14 cellular contexts compared by ENCODE assay signal in the genomic region with DNA sequence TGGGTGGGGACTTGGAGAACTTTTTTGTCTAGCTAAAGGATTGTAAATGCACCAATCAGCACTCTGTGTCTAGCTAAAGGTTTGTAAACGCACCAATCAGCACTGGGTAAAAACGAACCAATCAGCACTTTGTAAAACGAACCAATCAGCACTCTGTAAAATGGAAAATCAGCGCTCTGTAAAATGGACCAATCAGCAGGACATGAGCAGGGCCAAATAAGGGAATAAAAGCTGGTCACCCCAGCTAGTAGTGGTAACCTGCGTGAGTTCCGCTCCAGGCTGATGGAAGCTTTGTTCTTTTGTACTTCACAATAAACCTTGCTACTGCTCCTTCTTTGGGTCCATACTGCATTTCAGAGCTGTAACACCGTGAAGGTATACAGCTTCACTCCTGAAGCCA. TPM values are rescaled to one million over a fixed set of nuclear protein-coding genes. Genes with fewer than 3 reads are reported as not detected.
DNase-seq lines count a peak whose midpoint lies in the region; ATAC-seq and TF ChIP-seq lines count a peak whose summit lies in the region.
"Had no signal": no experiment of that assay in that cellular context is flagged by ENCODE, and none has a peak within 500 bp of the region (broad histone marks: within the 10 kb centered on the region; RNA-seq: fewer than 3 reads in every experiment).

No MANE protein-coding gene starts in this region.

- H3K4me1 Mint-ChIP-seq in CD4-positive, alpha-beta T cell (ENCODE audit: low read depth), result peaks cover 50% of the 10 kb centered on the region
- peaks cover 29 to 46% of the 10 kb centered on the region in 2 donors for H3K4me1 Mint-ChIP-seq in natural killer cell

- H3K27me3 ChIP-seq in CD4-positive, alpha-beta T cell (ENCODE audit: control insufficient read depth, insufficient read depth, low read length), result no peaks in the 10 kb centered on the region
- H3K27me3 ChIP-seq in PC-3 (ENCODE audit: low read length) (no peaks in the 10 kb centered on the region), colonic mucosa (no peaks in the 10 kb centered on the region)

- BruUV-seq in PC-3 (replicated peaks; lab: Mats Ljungman, UMichigan), result no TSS peak

- no peaks in the 10 kb centered on the region for H3K27me3 Mint-ChIP-seq in CD4-positive, alpha-beta T cell
- H3K27me3 Mint-ChIP-seq in natural killer cell (ENCODE audit: low read depth in 2 of 2), result no peaks in the 10 kb centered on the region

- intact Hi-C loops in CD4-positive, alpha-beta T cell (cut with DNase I, micrococcal nuclease), result no loop called here
- intact Hi-C loops in PC-3 (cut with micrococcal nuclease), result loop anchor here (5.0 to 10.0 kb wide), 2 partner anchors 343 to 640 kb away; a partner anchor contains a TSS
- intact Hi-C loops in colonic mucosa (cut with DNase I), result no loop called here
- intact Hi-C loops in natural killer cell (cut with micrococcal nuclease), result no loop called here
- intact Hi-C loops in head of caudate nucleus (cut with DNase I), result no loop called here

- peaks cover 45% of the 10 kb centered on the region for H3K36me3 Mint-ChIP-seq in CD4-positive, alpha-beta T cell (ENCODE audit: low read depth)
- H3K36me3 Mint-ChIP-seq in natural killer cell, result no peaks in the 10 kb centered on the region

- ATAC-seq in CD4-positive, alpha-beta T cell (ENCODE audit: poor library complexity), result no peak
- ATAC-seq in PC-3, result no peak
- no peak for ATAC-seq in natural killer cell

- DNase-seq in CD4-positive, alpha-beta T cell, result no peak
- DNase-seq in PC-3, result no peak
- no peak for DNase-seq in colonic mucosa
- no peak for DNase-seq in natural killer cell
- DNase-seq in stimulated activated CD8-positive, alpha-beta memory T cell treated with anti-CD3 and anti-CD28 coated beads, Interleukin-4, amount 100 ng/mL, for 48 hours, result no peak
- DNase-seq in DMS53 treated with DMSO at 0.1 percent for 48 hours (lab: John Stamatoyannopoulos, UW; ENCODE audit: unreplicated experiment), result no peak
- no peak for DNase-seq in NCI-H774 (lab: John Stamatoyannopoulos, UW)
- DNase-seq in head of caudate nucleus, result no peak
- DNase-seq: activated CD8-positive, alpha-beta memory T cell treated with anti-CD3 and anti-CD28 coated beads, Interleukin-2, amount 50 U/mL, for 48 hours; dermis blood vessel endothelial cell; MM.1S; NCI-H526; stimulated activated CD4-positive, alpha-beta T cell treated with anti-CD3 and anti-CD28 coated beads, Interleukin-12 subunit alpha, Interleukin-12 subunit beta, amount 100 ng/mL, for 4 hours had no signal

- H3K9ac ChIP-seq in PC-3 (ENCODE audit: low read length), result no peak overlapping the region
- no peak overlapping the region for H3K9ac ChIP-seq in colonic mucosa (ENCODE audit: low read depth in 2 of 2, low read length in 2 of 2)

- H3K4me2 ChIP-seq in PC-3 (ENCODE audit: low read length), result peak overlapping the region; percentile 80

- POLR2A ChIA-PET in CD4-positive, alpha-beta T cell (lab: Charles Lee), result interaction anchor here (3.8 to 5.7 kb wide), 4 partner anchors 25 to 76 kb away, joined by 28 to 88 read pairs (median 59); a partner anchor contains a TSS
- POLR2A ChIA-PET in PC-3 (lab: Charles Lee; ENCODE audit: unreplicated experiment), result interaction anchor here (0.6 kb wide), 1 partner anchor 73 kb away, joined by 5 read pairs; no protein-coding TSS in a partner anchor

- H3K4me3 Mint-ChIP-seq in CD4-positive, alpha-beta T cell, result peak overlapping the region; percentile 97
- no peak overlapping the region for H3K4me3 Mint-ChIP-seq in natural killer cell

- H3F3A ChIP-seq in PC-3 (ENCODE audit: low read length, unreplicated experiment), result no peaks in the 10 kb centered on the region

- CTCF ChIA-PET in CD4-positive, alpha-beta T cell (lab: Charles Lee), result interaction anchor here (4.7 kb wide), 1 partner anchor 59 kb away, joined by 37 read pairs; no protein-coding TSS in a partner anchor
- CTCF ChIA-PET in PC-3 (lab: Charles Lee), result no interaction called here

- H3K79me2 ChIP-seq in PC-3 (ENCODE audit: low read length), result peaks cover 29% of the 10 kb centered on the region

- no peaks in the 10 kb centered on the region for H3K9me3 Mint-ChIP-seq in CD4-positive, alpha-beta T cell
- H3K9me3 Mint-ChIP-seq in natural killer cell, result no peaks in the 10 kb centered on the region

- no peaks in the 10 kb centered on the region for H3K9me2 ChIP-seq in PC-3 (replicated peaks; ENCODE audit: low read length)

- H3K36me3 ChIP-seq in PC-3 (ENCODE audit: low read depth, low read length) (no peaks in the 10 kb centered on the region), colonic mucosa (no peaks in the 10 kb centered on the region)

- no peaks in the 10 kb centered on the region for H3K9me3 ChIP-seq in CD4-positive, alpha-beta T cell (ENCODE audit: control insufficient read depth, low read length)
- no peaks in the 10 kb centered on the region for H3K9me3 ChIP-seq in PC-3 (ENCODE audit: low read length)
- H3K9me3 ChIP-seq in colonic mucosa, result no peaks in the 10 kb centered on the region

- H2AFZ ChIP-seq in PC-3 (ENCODE audit: low read length), result no peak overlapping the region

- TF ChIP-seq CTCF in CD4-positive, alpha-beta T cell (IDR thresholded peaks at IDR 0.05), result no peak
- no peak for TF ChIP-seq CTCF in PC-3 (conservative IDR thresholded peaks at IDR 0.05; ENCODE audit: low read depth, low read length)
- no peak for TF ChIP-seq CTCF in colonic mucosa (IDR thresholded peaks at IDR 0.05)
- no peak for TF ChIP-seq CTCF in natural killer cell (IDR thresholded peaks at IDR 0.05)

- H3K27ac Mint-ChIP-seq in CD4-positive, alpha-beta T cell, result peak overlapping the region; percentile 98
- H3K27ac Mint-ChIP-seq in natural killer cell, result peak overlapping the region; percentile 92 to 94

- no peaks in the 10 kb centered on the region for H4K20me1 ChIP-seq in PC-3 (ENCODE audit: low read length)

- H3K27ac ChIP-seq in CD4-positive, alpha-beta T cell (ENCODE audit: low read depth, low read length), result no peak overlapping the region
- H3K27ac ChIP-seq in PC-3 (ENCODE audit: low read length) (no peak overlapping the region), colonic mucosa (peak overlapping the region; percentile 89)

- H3K4me3 ChIP-seq in PC-3 (ENCODE audit: low read length), result peak overlapping the region; percentile 67
- no peak overlapping the region for H3K4me3 ChIP-seq in colonic mucosa

- H3K4me1 ChIP-seq in PC-3 (ENCODE audit: insufficient read depth, low read length) (peaks cover 31% of the 10 kb centered on the region), colonic mucosa (peaks cover 10% of the 10 kb centered on the region)

RNA-seq across cellular contexts. Expression of a gene that starts 1.6 kb away (rescaled TPM):
- 10 to 100 TPM; 16.1 to 17.6 TPM for total RNA-seq in CD4-positive, alpha-beta T cell
- 39.0 and 46.0 TPM in 2 replicates for total RNA-seq in PC-3 (2014; rRNA removed)
- 10 to 100 TPM; 24.3 to 44.2 TPM for total RNA-seq in colonic mucosa
- 10 to 100 TPM; 16.3 to 19.2 (median 17.4) TPM for total RNA-seq in natural killer cell

RNA-seq across cellular contexts. Expression of a gene that starts 8.6 kb away (rescaled TPM):
- total RNA-seq in CD4-positive, alpha-beta T cell, result not detected
- total RNA-seq in PC-3 (2014; rRNA removed) (0.15 and 2.2 TPM in 2 replicates), colonic mucosa (under 1 TPM in 1 of 2 donors, not detected in 1; 0.40 TPM), natural killer cell (under 1 TPM in 1 of 3 donors, not detected in 2; 0.54 TPM)
- total RNA-seq: dermis blood vessel endothelial cell had no signal

RNA-seq across cellular contexts. Expression of a gene that starts 24.3 kb away (rescaled TPM):
- total RNA-seq in CD4-positive, alpha-beta T cell, result 1 to 10 TPM; 1.0 to 1.2 TPM
- total RNA-seq in PC-3 (2014; rRNA removed) (3.9 and 5.1 TPM in 2 replicates), colonic mucosa (1 to 10 TPM; 2.9 to 3.3 TPM), natural killer cell (1 to 10 TPM; 2.3 to 3.0 (median 2.6) TPM)

RNA-seq across cellular contexts. Expression of a gene that starts 30.4 kb away (rescaled TPM):
- 1 to 10 TPM; 2.9 to 3.7 TPM for total RNA-seq in CD4-positive, alpha-beta T cell
- total RNA-seq in PC-3 (2014; rRNA removed), result 1.1 and 1.4 TPM in 2 replicates
- 1 to 10 TPM; 8.6 to 10.0 TPM for total RNA-seq in colonic mucosa
- total RNA-seq in natural killer cell, result 1 to 10 TPM; 3.3 to 4.4 (median 3.6) TPM

RNA-seq across cellular contexts. Expression of a gene that starts 45.0 kb away (rescaled TPM):
- total RNA-seq in CD4-positive, alpha-beta T cell, result not detected
- total RNA-seq in PC-3 (2014; rRNA removed), result not detected in 2 replicates
- total RNA-seq in colonic mucosa, result not detected
- total RNA-seq in natural killer cell, result not detected
- total RNA-seq: dermis blood vessel endothelial cell, mucosa of gallbladder had no signal
